Comparison of ENCODE assay signal across 20 cellular contexts in the genomic region with DNA sequence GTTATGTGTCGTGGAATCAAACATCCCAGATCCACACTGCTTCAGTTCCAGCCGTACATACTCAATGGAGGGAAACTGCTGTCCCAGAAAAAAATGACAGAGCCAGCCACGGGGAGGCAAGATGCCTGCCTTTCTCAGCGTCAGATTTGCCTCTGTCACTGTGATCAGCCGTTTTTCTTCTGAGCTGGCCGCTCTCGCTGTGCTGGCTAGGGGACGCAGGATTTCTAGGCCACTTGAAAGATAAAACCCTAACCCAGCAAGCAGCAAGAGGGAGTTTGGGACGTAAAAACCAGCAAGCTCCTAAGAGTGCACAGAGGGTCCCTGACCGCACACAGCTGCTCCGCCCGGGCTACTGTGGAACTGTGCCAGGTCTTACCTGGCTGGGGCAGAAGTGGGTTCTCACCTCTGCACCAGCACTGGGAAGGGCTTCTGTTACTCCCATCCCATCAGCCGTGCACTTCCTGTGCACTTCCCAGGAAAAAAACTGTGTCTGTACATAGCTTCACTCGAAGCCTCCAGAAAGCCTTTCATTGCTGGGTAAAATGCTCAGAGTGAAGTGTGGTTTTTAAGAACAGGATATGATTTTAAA. TPM values are rescaled to one million over a fixed set of nuclear protein-coding genes. Genes with fewer than 3 reads are reported as not detected.
DNase-seq lines count a peak whose midpoint lies in the region; ATAC-seq, FAIRE-seq and TF ChIP-seq lines count a peak whose summit lies in the region.
"Had no signal": no experiment of that assay in that cellular context is flagged by ENCODE, and none has a peak within 500 bp of the region (broad histone marks: within the 10 kb centered on the region; RNA-seq: fewer than 3 reads in every experiment).

No MANE protein-coding gene starts in this region.

- peaks cover 0 to 4% of the 10 kb centered on the region in 2 experiments; a peak in 2 of 5 replicates for H3K4me1 ChIP-seq in K562 (replicated peaks in 1 of 2; ENCODE audit: control insufficient read depth in 2 of 2, insufficient read depth in 2 of 2, low read length in 2 of 2)

- H4K20me1 ChIP-seq in K562 (replicated peaks; ENCODE audit: control insufficient read depth, insufficient read depth, low read length) = no peaks in the 10 kb centered on the region
- H4K20me1 ChIP-seq: BLaER1 had no signal

- WGBS in K562 (ENCODE audit: insufficient coverage, low coverage, missing lambda C conversion rate) = 2% methylated on average over 14 of the region's 14 CpGs

- CTCF ChIA-PET in K562 (lab: Yijun Ruan, JAX; ENCODE audit: low intra/inter-chr PET ratio) = no interaction called here

- TF ChIP-seq POLR2A in K562 (conservative IDR thresholded peaks at IDR 0.05) = no peak

- no peak; a peak in 1 of 4 replicates for TF ChIP-seq RAD21 in K562 (CRISPR knock-in tag; conservative IDR thresholded peaks at IDR 0.05 in 1 of 2, IDR thresholded peaks at IDR 0.05 in 1 of 2)

- DNase-seq in NCI-H2107 treated with DMSO at 0.1 percent for 48 hours (lab: John Stamatoyannopoulos, UW; ENCODE audit: unreplicated experiment) = peak; percentile 3
- DNase-seq in NCI-H2107 (lab: John Stamatoyannopoulos, UW) = no peak
- peak; percentile 13 for DNase-seq in DMS79 (lab: John Stamatoyannopoulos, UW)
- DNase-seq in NCI-H128 (lab: John Stamatoyannopoulos, UW; ENCODE audit: unreplicated experiment) = peak; percentile 9
- DNase-seq in K562 (ENCODE audit: extremely low read depth in 1 of 4, low spot score in 3 of 4) = peak in 1 of 4 experiments; percentile 11
- DNase-seq in activated T-cell treated with anti-CD3 and anti-CD28 coated beads, Interleukin-2, amount 50 U/mL, for 4 hours = no peak
- no peak for DNase-seq in cerebellum (ENCODE audit: low spot score)
- no peak for DNase-seq in COR-L47 (lab: John Stamatoyannopoulos, UW)
- DNase-seq: DMS 273 treated with DMSO at 0.1 percent for 48 hours, NCI-H1417, NCI-H2029, OCI-M1, SHP77 treated with DMSO at 0.1 percent for 48 hours, T-helper 17 cell had no signal

- no peak overlapping the region for H3K4me3 ChIP-seq in K562
- H3K4me3 ChIP-seq: BLaER1 had no signal

- in situ Hi-C loops in K562 (cut with MboI) = no loop called here

- no peak for TF ChIP-seq EP300 in K562 (IDR thresholded peaks at IDR 0.05; ENCODE audit: low read length)

- no peak overlapping the region for H3K27ac ChIP-seq in K562 (ENCODE audit: extremely low read depth, low read depth, low read length)
- H3K27ac ChIP-seq: BLaER1, KMS-11 had no signal

- no peaks in the 10 kb centered on the region for H3K36me3 Mint-ChIP-seq in activated T-cell treated with anti-CD3 and anti-CD28 coated beads, Interleukin-2, amount 50 U/mL, for 4 hours (ENCODE audit: insufficient read depth)

- H3K9me3 ChIP-seq in K562 (replicated peaks; ENCODE audit: control insufficient read depth, insufficient read depth, low read depth, low read length) = no peaks in the 10 kb centered on the region

- no peaks in the 10 kb centered on the region for H3K79me2 ChIP-seq in K562 (ENCODE audit: control insufficient read depth, insufficient read depth, low read length)

- FAIRE-seq in K562 (lab: Jason Lieb, UNC) = no peak

- H3K9me1 ChIP-seq in K562 (ENCODE audit: control insufficient read depth, insufficient read depth, low read length) = no peaks in the 10 kb centered on the region

- H3K36me3 ChIP-seq in K562 (ENCODE audit: control insufficient read depth, insufficient read depth, low read length) = no peaks in the 10 kb centered on the region
- H3K36me3 ChIP-seq: BLaER1 had no signal

- H3K4me2 ChIP-seq in K562 (ENCODE audit: insufficient read depth, low read length) = peak overlapping the region; percentile 66
- H3K4me2 ChIP-seq: BLaER1, KMS-11 had no signal

- POLR2A ChIA-PET in K562 (lab: Yijun Ruan, JAX) = interaction anchor here (0.6 to 1.3 kb wide), 3 partner anchors 12 to 1389 kb away, joined by 3 to 4 read pairs (median 3); no protein-coding TSS in a partner anchor

- 0 out of 4 replicates have a peak overlapping the region, but pooled peaks of 1 of the 2 experiments have one; percentile 31 for H3K9ac ChIP-seq in K562 (ENCODE audit: insufficient read depth in 1 of 2, low read depth in 2 of 2, low read length in 2 of 2)
- H3K9ac ChIP-seq: BLaER1, KMS-11 had no signal

- H3K27me3 Mint-ChIP-seq in activated T-cell treated with anti-CD3 and anti-CD28 coated beads, Interleukin-2, amount 50 U/mL, for 4 hours (ENCODE audit: low read depth) = peaks cover 12% of the 10 kb centered on the region

- H3K9me3 Mint-ChIP-seq in activated T-cell treated with anti-CD3 and anti-CD28 coated beads, Interleukin-2, amount 50 U/mL, for 4 hours = no peaks in the 10 kb centered on the region

- no peak for TF ChIP-seq CTCF in K562 (IDR thresholded peaks at IDR 0.05 in 2 of 3, conservative IDR thresholded peaks at IDR 0.05 in 1 of 3; ENCODE audit: insufficient read depth in 2 of 3, low read depth in 1 of 3, low read length in 3 of 3)

- peak; percentile 69 for ATAC-seq in K562
- ATAC-seq in activated T-cell treated with anti-CD3 and anti-CD28 coated beads, Interleukin-2, amount 50 U/mL, for 4 hours = no peak
- ATAC-seq: T-helper 17 cell had no signal

- no peaks in the 10 kb centered on the region for H3K4me1 Mint-ChIP-seq in activated T-cell treated with anti-CD3 and anti-CD28 coated beads, Interleukin-2, amount 50 U/mL, for 4 hours (ENCODE audit: low read depth)
- H3K4me1 Mint-ChIP-seq: T-helper 17 cell had no signal

- H2AFZ ChIP-seq in K562 (ENCODE audit: low read depth, low read length) = peak overlapping the region; percentile 56

- H3K27me3 ChIP-seq in K562 (ENCODE audit: control insufficient read depth in 2 of 2, insufficient read depth in 2 of 2, low read length in 2 of 2) = peaks cover 12 to 34% of the 10 kb centered on the region in 2 experiments; a peak in 4 of 5 replicates
- H3K27me3 ChIP-seq: BLaER1 had no signal

- intact Hi-C loops in K562 (cut with micrococcal nuclease) = loop anchor here (5.0 kb wide), 1 partner anchor 64 kb away; no protein-coding TSS in a partner anchor

- no peak overlapping the region for H3K4me3 Mint-ChIP-seq in activated T-cell treated with anti-CD3 and anti-CD28 coated beads, Interleukin-2, amount 50 U/mL, for 4 hours
- H3K4me3 Mint-ChIP-seq: T-helper 17 cell had no signal

- BruUV-seq in K562 (replicated peaks; lab: Mats Ljungman, UMichigan) = no TSS peak

TF ChIP-seq in K562, 482 proteins besides CTCF, POLR2A, EP300 and RAD21:
- TF ChIP-seq NFE2 (IDR thresholded peaks at IDR 0.05; ENCODE audit: low read depth) (0 out of 2 replicates have a peak, but pooled peaks have one; percentile 7), ZSCAN29 (IDR thresholded peaks at IDR 0.05) (no peak)

RNA-seq across cellular contexts. Expression of gene PTF1A, which starts 45.9 kb away (rescaled TPM):
- not detected in 2 replicates for total RNA-seq in K562 (2011; cell fraction: chromatin; rRNA removed; ENCODE audit: low replicate concordance)
- not detected in 2 replicates for total RNA-seq in K562 (2011; cell fraction: nucleolus; rRNA removed)
- total RNA-seq in K562 (2011; cell fraction: nucleoplasm; rRNA removed) = not detected in 2 replicates
- total RNA-seq in K562 (2014; rRNA removed) (not detected in 2 replicates), K562 (2014; rRNA removed; fragmentation: Illumina TruSeq; extraction: Trizol) (not detected in 2 replicates), K562 (2015; rRNA removed; fragmentation: Illumina TruSeq; extraction: Trizol) (not detected in 2 replicates), K562 (2021) (not detected in 2 replicates), cerebellum (4.4 TPM)
- polyA plus RNA-seq in K562 (2011; rRNA removed) (not detected in 2 replicates), K562 (2014; fragmentation: Illumina TruSeq; extraction: Trizol) (not detected in 2 replicates), K562 (2014; fragmentation: Nextera tagmentation; extraction: Ambion mirVana) (not detected), K562 (2014; rRNA removed) (not detected in 2 replicates)
- not detected in 2 replicates for polyA plus RNA-seq in K562 (2011; cell fraction: cytosol; rRNA removed)
- polyA plus RNA-seq in K562 (2011; cell fraction: nucleus; rRNA removed) = not detected in 2 replicates
- not detected in 2 replicates for polyA plus RNA-seq in K562 (2012)
- not detected in 2 replicates for polyA minus RNA-seq in K562 (2011; rRNA and poly(A)+ RNA removed)
- polyA minus RNA-seq in K562 (2011; cell fraction: cytosol; rRNA and poly(A)+ RNA removed) = not detected in 2 replicates
- polyA minus RNA-seq in K562 (2011; cell fraction: nucleus; rRNA and poly(A)+ RNA removed) = not detected in 2 replicates
- not detected for total RNA-seq in activated T-cell treated with anti-CD3 and anti-CD28 coated beads, Interleukin-2, amount 50 U/mL, for 4 hours
- total RNA-seq: A172, H4, MCF 10A, RPMI7951, T-helper 17 cell had no signal

RNA-seq across cellular contexts. Expression of gene MSRB2, which starts 50.8 kb away (rescaled TPM):
- total RNA-seq in K562 (2011; cell fraction: chromatin; rRNA removed; ENCODE audit: low replicate concordance) = 3.1 and 3.8 TPM in 2 replicates
- 1.4 and 3.0 TPM in 2 replicates for total RNA-seq in K562 (2011; cell fraction: nucleolus; rRNA removed)
- total RNA-seq in K562 (2011; cell fraction: nucleoplasm; rRNA removed) = 1.5 and 2.7 TPM in 2 replicates
- total RNA-seq in K562 (2014; rRNA removed) (7.9 and 10.7 TPM in 2 replicates), K562 (2014; rRNA removed; fragmentation: Illumina TruSeq; extraction: Trizol) (3.6 and 5.5 TPM in 2 replicates), K562 (2015; rRNA removed; fragmentation: Illumina TruSeq; extraction: Trizol) (4.4 and 6.1 TPM in 2 replicates), K562 (2021) (9.5 and 10.0 TPM in 2 replicates), cerebellum (18.9 TPM)
- polyA plus RNA-seq in K562 (2011; rRNA removed) (18.9 and 22.3 TPM in 2 replicates), K562 (2014; fragmentation: Illumina TruSeq; extraction: Trizol) (3.4 and 6.7 TPM in 2 replicates), K562 (2014; fragmentation: Nextera tagmentation; extraction: Ambion mirVana) (1 to 10 TPM; 1.5 to 2.0 TPM), K562 (2014; rRNA removed) (5.9 and 8.3 TPM in 2 replicates)
- 6.7 and 8.2 TPM in 2 replicates for polyA plus RNA-seq in K562 (2011; cell fraction: cytosol; rRNA removed)
- polyA plus RNA-seq in K562 (2011; cell fraction: nucleus; rRNA removed) = 7.8 and 10.8 TPM in 2 replicates
- polyA plus RNA-seq in K562 (2012) = 15.3 and 31.8 TPM in 2 replicates
- 3.4 and 4.4 TPM in 2 replicates for polyA minus RNA-seq in K562 (2011; rRNA and poly(A)+ RNA removed)
- 1.5 and 2.2 TPM in 2 replicates for polyA minus RNA-seq in K562 (2011; cell fraction: cytosol; rRNA and poly(A)+ RNA removed)
- 1.1 and 1.2 TPM in 2 replicates for polyA minus RNA-seq in K562 (2011; cell fraction: nucleus; rRNA and poly(A)+ RNA removed)
- total RNA-seq in activated T-cell treated with anti-CD3 and anti-CD28 coated beads, Interleukin-2, amount 50 U/mL, for 4 hours = 1 to 10 TPM in 2 of 3 donors, under 1 TPM in 1; 0.99 to 1.3 (median 1.1) TPM

Comparison
In these comparisons a context has a peak if more than half of its experiments do, and no peak if none do; other contexts are left out.
1. DNase-seq: peak in NCI-H2107 treated with DMSO at 0.1 percent for 48 hours (single experiment), DMS79 (single experiment) and NCI-H128 (single experiment); none in NCI-H2107 (single experiment), activated T-cell treated with anti-CD3 and anti-CD28 coated beads, Interleukin-2, amount 50 U/mL, for 4 hours (single experiment), cerebellum (single experiment) and COR-L47 (single experiment).